In the genomic region with DNA sequence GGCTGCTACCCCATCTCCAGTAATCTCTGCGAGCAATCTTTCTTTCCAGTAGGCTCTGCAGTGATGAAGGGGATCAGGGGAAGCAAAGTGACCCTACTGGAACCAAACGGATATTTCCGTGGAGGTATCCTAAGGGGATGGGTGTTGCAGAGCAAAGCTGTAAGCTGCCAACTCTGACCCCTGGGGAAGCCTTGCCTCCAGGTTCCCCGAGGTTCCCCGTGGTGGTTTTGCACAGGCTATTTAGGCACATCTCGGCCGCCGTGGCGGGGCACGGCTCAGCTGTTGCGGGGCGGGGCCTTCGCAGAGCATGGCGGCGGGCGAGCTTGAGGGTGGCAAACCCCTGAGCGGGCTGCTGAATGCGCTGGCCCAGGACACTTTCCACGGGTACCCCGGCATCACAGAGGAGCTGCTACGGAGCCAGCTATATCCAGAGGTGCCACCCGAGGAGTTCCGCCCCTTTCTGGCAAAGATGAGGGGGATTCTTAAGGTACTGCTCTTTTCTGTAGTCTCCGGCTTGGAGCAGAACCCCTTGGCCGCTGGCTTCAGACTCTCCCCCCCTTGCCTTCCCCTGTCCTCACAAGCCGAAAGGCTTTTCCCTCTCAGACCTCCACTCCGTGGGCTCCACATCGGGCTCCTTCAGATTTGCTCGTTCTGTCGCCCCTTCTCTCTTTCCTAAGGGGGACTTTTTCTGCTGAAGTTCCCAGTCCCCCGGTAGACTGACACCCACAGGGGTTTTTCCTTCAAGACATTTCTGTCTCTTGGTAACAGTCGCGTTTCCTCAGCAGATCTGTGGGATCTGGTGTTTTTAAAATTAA, we compare ENCODE assay signal across 1 cellular context.
A peak's percentile ranks its signal among the peaks of the same experiment; 100 is the strongest.
TF ChIP-seq lines count a peak whose summit lies in the region.

A gene (plus strand): TSS at position 303 of the 815 bp plus-strand sequence. CDS start 5 bp downstream, at position 308.

TF ChIP-seq in HepG2, 621 proteins besides CTCF, POLR2A, EP300 and RAD21 (continued from another document and continues in another):
- TF ChIP-seq, protein P1, sequence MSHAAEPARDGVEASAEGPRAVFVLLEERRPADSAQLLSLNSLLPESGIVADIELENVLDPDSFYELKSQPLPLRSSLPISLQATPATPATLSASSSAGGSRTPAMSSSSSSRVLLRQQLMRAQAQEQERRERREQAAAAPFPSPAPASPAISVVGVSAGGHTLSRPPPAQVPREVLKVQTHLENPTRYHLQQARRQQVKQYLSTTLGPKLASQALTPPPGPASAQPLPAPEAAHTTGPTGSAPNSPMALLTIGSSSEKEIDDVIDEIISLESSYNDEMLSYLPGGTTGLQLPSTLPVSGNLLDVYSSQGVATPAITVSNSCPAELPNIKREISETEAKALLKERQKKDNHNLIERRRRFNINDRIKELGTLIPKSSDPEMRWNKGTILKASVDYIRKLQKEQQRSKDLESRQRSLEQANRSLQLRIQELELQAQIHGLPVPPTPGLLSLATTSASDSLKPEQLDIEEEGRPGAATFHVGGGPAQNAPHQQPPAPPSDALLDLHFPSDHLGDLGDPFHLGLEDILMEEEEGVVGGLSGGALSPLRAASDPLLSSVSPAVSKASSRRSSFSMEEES (CRISPR knock-in tag; IDR thresholded peaks at IDR 0.05): peak; percentile 73
- TF ChIP-seq, protein P2, sequence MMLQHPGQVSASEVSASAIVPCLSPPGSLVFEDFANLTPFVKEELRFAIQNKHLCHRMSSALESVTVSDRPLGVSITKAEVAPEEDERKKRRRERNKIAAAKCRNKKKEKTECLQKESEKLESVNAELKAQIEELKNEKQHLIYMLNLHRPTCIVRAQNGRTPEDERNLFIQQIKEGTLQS (CRISPR knock-in tag; IDR thresholded peaks at IDR 0.05): no peak
- TF ChIP-seq, protein P3, sequence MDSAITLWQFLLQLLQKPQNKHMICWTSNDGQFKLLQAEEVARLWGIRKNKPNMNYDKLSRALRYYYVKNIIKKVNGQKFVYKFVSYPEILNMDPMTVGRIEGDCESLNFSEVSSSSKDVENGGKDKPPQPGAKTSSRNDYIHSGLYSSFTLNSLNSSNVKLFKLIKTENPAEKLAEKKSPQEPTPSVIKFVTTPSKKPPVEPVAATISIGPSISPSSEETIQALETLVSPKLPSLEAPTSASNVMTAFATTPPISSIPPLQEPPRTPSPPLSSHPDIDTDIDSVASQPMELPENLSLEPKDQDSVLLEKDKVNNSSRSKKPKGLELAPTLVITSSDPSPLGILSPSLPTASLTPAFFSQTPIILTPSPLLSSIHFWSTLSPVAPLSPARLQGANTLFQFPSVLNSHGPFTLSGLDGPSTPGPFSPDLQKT (CRISPR knock-in tag; IDR thresholded peaks at IDR 0.05; ENCODE audit: borderline replicate concordance): no peak
- TF ChIP-seq BRCA1 (CRISPR knock-in tag; IDR thresholded peaks at IDR 0.05) (no peak), ARNT (IDR thresholded peaks at IDR 0.05) (no peak), KLF16 (CRISPR knock-in tag; IDR thresholded peaks at IDR 0.05) (peak in 1 of 2 experiments; percentile 97; a peak in 2 of 4 replicates), DR1 (CRISPR knock-in tag; IDR thresholded peaks at IDR 0.05) (peak; percentile 75; the same call in 1 of the 2 replicates), RFXANK (CRISPR knock-in tag; IDR thresholded peaks at IDR 0.05) (peak; percentile 94; the same call in 1 of the 2 replicates), MEF2D (CRISPR knock-in tag; IDR thresholded peaks at IDR 0.05) (peak; percentile 62; the same call in 1 of the 2 replicates), ZNF263 (CRISPR knock-in tag; IDR thresholded peaks at IDR 0.05) (no peak), ETV6 (CRISPR knock-in tag; conservative IDR thresholded peaks at IDR 0.05) (peak; percentile 29; the same call in 1 of the 2 replicates), ZNF552 (CRISPR knock-in tag; IDR thresholded peaks at IDR 0.05; ENCODE audit: borderline replicate concordance) (no peak), SRSF9 (IDR thresholded peaks at IDR 0.05; ENCODE audit: borderline replicate concordance, insufficient read depth, low read depth, low read length, poor library complexity, severe bottlenecking) (no peak), NR2F2 (IDR thresholded peaks at IDR 0.05; ENCODE audit: borderline replicate concordance, low read depth) (no peak; the same call in 1 of the 2 replicates), SYNCRIP (IDR thresholded peaks at IDR 0.05; ENCODE audit: insufficient read depth, low read depth, low read length) (no peak), RFX1 (IDR thresholded peaks at IDR 0.05) (no peak), ZNF841 (CRISPR knock-in tag; IDR thresholded peaks at IDR 0.05; ENCODE audit: borderline replicate concordance) (no peak), CENPX (CRISPR knock-in tag; IDR thresholded peaks at IDR 0.05) (no peak), TBX3 (IDR thresholded peaks at IDR 0.05; ENCODE audit: borderline replicate concordance) (no peak), ARNTL (CRISPR knock-in tag; IDR thresholded peaks at IDR 0.05) (peak; percentile 57; the same call in 1 of the 2 replicates), RFX3 (CRISPR knock-in tag; IDR thresholded peaks at IDR 0.05) (no peak), RBM39 (IDR thresholded peaks at IDR 0.05; ENCODE audit: low read depth, low read length, poor library complexity, severe bottlenecking) (peak; percentile 95), ZFP82 (CRISPR knock-in tag; IDR thresholded peaks at IDR 0.05; ENCODE audit: borderline replicate concordance) (no peak), ZNF7 (CRISPR knock-in tag; IDR thresholded peaks at IDR 0.05) (no peak), SMAD3 (CRISPR knock-in tag; IDR thresholded peaks at IDR 0.05) (peak; percentile 96), ZFP1 (CRISPR knock-in tag; IDR thresholded peaks at IDR 0.05) (peak; percentile 70; the same call in 1 of the 2 replicates), RARG (CRISPR knock-in tag; IDR thresholded peaks at IDR 0.05; ENCODE audit: low read depth) (no peak), ZNF720 (CRISPR knock-in tag; IDR thresholded peaks at IDR 0.05) (no peak), REL (CRISPR knock-in tag; conservative IDR thresholded peaks at IDR 0.05) (no peak; the same call in 1 of the 2 replicates), ZNF567 (CRISPR knock-in tag; IDR thresholded peaks at IDR 0.05; ENCODE audit: borderline replicate concordance) (no peak; the same call in 1 of the 2 replicates), PHF21A (CRISPR knock-in tag; IDR thresholded peaks at IDR 0.05) (peak; percentile 69), ERF (CRISPR knock-in tag; IDR thresholded peaks at IDR 0.05) (peak; percentile 83)
- TF ChIP-seq, protein P4, sequence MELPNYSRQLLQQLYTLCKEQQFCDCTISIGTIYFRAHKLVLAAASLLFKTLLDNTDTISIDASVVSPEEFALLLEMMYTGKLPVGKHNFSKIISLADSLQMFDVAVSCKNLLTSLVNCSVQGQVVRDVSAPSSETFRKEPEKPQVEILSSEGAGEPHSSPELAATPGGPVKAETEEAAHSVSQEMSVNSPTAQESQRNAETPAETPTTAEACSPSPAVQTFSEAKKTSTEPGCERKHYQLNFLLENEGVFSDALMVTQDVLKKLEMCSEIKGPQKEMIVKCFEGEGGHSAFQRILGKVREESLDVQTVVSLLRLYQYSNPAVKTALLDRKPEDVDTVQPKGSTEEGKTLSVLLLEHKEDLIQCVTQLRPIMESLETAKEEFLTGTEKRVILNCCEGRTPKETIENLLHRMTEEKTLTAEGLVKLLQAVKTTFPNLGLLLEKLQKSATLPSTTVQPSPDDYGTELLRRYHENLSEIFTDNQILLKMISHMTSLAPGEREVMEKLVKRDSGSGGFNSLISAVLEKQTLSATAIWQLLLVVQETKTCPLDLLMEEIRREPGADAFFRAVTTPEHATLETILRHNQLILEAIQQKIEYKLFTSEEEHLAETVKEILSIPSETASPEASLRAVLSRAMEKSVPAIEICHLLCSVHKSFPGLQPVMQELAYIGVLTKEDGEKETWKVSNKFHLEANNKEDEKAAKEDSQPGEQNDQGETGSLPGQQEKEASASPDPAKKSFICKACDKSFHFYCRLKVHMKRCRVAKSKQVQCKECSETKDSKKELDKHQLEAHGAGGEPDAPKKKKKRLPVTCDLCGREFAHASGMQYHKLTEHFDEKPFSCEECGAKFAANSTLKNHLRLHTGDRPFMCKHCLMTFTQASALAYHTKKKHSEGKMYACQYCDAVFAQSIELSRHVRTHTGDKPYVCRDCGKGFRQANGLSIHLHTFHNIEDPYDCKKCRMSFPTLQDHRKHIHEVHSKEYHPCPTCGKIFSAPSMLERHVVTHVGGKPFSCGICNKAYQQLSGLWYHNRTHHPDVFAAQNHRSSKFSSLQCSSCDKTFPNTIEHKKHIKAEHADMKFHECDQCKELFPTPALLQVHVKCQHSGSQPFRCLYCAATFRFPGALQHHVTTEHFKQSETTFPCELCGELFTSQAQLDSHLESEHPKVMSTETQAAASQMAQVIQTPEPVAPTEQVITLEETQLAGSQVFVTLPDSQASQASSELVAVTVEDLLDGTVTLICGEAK (IDR thresholded peaks at IDR 0.05): no peak
- TF ChIP-seq, protein P4 (CRISPR knock-in tag; IDR thresholded peaks at IDR 0.05): peak; percentile 55; the same call in 1 of the 2 replicates
- TF ChIP-seq, protein P5, sequence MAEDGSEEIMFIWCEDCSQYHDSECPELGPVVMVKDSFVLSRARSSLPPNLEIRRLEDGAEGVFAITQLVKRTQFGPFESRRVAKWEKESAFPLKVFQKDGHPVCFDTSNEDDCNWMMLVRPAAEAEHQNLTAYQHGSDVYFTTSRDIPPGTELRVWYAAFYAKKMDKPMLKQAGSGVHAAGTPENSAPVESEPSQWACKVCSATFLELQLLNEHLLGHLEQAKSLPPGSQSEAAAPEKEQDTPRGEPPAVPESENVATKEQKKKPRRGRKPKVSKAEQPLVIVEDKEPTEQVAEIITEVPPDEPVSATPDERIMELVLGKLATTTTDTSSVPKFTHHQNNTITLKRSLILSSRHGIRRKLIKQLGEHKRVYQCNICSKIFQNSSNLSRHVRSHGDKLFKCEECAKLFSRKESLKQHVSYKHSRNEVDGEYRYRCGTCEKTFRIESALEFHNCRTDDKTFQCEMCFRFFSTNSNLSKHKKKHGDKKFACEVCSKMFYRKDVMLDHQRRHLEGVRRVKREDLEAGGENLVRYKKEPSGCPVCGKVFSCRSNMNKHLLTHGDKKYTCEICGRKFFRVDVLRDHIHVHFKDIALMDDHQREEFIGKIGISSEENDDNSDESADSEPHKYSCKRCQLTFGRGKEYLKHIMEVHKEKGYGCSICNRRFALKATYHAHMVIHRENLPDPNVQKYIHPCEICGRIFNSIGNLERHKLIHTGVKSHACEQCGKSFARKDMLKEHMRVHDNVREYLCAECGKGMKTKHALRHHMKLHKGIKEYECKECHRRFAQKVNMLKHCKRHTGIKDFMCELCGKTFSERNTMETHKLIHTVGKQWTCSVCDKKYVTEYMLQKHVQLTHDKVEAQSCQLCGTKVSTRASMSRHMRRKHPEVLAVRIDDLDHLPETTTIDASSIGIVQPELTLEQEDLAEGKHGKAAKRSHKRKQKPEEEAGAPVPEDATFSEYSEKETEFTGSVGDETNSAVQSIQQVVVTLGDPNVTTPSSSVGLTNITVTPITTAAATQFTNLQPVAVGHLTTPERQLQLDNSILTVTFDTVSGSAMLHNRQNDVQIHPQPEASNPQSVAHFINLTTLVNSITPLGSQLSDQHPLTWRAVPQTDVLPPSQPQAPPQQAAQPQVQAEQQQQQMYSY (CRISPR knock-in tag; IDR thresholded peaks at IDR 0.05): no peak
- TF ChIP-seq, protein P6, sequence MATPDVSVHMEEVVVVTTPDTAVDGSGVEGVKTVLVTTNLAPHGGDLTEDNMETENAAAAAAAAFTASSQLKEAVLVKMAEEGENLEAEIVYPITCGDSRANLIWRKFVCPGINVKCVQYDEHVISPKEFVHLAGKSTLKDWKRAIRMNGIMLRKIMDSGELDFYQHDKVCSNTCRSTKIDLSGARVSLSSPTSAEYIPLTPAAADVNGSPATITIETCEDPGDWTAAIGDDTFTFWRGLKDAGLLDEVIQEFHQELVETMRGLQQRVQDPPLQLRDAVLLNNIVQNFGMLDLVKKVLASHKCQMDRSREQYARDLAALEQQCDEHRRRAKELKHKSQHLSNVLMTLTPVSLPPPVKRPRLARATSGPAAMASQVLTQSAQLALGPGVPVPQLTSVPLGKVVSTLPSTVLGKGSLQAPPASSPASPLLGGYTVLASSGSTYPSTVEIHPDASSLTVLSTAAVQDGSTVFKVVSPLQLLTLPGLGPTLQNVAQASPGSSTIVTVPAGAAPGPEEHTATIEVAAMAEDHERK (CRISPR knock-in tag; IDR thresholded peaks at IDR 0.05; ENCODE audit: low read depth): no peak
- TF ChIP-seq, protein P7, sequence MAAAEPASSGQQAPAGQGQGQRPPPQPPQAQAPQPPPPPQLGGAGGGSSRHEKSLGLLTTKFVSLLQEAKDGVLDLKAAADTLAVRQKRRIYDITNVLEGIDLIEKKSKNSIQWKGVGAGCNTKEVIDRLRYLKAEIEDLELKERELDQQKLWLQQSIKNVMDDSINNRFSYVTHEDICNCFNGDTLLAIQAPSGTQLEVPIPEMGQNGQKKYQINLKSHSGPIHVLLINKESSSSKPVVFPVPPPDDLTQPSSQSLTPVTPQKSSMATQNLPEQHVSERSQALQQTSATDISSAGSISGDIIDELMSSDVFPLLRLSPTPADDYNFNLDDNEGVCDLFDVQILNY (CRISPR knock-in tag; conservative IDR thresholded peaks at IDR 0.05): peak; percentile 32; the same call in 1 of the 2 replicates
- TF ChIP-seq, protein P8, sequence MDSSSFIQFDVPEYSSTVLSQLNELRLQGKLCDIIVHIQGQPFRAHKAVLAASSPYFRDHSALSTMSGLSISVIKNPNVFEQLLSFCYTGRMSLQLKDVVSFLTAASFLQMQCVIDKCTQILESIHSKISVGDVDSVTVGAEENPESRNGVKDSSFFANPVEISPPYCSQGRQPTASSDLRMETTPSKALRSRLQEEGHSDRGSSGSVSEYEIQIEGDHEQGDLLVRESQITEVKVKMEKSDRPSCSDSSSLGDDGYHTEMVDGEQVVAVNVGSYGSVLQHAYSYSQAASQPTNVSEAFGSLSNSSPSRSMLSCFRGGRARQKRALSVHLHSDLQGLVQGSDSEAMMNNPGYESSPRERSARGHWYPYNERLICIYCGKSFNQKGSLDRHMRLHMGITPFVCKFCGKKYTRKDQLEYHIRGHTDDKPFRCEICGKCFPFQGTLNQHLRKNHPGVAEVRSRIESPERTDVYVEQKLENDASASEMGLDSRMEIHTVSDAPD (CRISPR knock-in tag; IDR thresholded peaks at IDR 0.05): peak; percentile 95
